1 cellular context compared by ENCODE assay signal in genomic region chr7:39130740-39131538, GRCh38.
TF ChIP-seq lines count a peak whose summit lies in the region.

No MANE protein-coding gene starts in this region.

TF ChIP-seq in HepG2, 621 proteins besides CTCF, POLR2A, EP300 and RAD21 (continued from another document):
- TF ChIP-seq, protein P1, sequence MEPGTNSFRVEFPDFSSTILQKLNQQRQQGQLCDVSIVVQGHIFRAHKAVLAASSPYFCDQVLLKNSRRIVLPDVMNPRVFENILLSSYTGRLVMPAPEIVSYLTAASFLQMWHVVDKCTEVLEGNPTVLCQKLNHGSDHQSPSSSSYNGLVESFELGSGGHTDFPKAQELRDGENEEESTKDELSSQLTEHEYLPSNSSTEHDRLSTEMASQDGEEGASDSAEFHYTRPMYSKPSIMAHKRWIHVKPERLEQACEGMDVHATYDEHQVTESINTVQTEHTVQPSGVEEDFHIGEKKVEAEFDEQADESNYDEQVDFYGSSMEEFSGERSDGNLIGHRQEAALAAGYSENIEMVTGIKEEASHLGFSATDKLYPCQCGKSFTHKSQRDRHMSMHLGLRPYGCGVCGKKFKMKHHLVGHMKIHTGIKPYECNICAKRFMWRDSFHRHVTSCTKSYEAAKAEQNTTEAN (CRISPR knock-in tag; conservative IDR thresholded peaks at IDR 0.05) = no peak
